ENCODE assay signal across 8 cellular contexts in the genomic region with DNA sequence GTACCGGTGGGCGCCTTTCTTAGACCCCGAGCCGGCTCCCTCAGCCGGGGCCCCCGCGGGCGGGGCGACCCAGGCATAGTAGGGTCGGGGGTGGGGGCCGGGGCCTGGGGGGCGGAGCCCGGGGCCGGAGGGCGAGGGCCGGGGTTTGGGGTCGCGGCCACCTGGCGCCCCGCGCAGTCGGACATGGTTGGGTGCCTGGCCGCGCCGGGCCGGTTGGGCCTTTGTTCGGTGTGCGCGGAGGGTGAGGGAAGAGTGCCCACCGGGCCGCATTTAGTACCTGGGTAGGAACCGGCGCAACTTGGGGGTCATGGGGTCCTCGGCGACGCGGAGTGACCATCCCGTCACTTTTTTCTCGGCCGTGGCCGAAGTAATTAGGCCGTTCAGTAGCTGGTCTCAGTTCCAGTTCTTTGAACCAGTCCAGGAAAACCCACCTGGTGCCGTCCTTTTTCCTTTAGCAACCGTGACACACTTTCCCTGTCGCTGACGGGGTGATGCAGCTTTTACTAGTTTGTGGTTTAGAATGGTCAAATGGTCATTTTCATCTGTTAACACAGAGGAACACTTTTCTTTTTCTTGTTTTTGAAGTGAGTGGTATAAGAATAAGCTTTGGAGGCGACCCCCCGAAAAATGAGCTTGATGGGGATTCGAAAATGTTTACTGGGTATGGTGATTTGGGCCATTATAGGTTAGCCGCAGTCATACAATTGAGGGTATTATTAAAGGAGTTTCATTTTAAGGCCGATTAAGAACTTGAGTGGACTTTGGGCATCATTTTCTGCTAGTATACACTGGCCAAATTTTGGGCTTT. TPM values are rescaled to one million over a fixed set of nuclear protein-coding genes. Genes with fewer than 3 reads are reported as not detected.
DNase-seq lines count a peak whose midpoint lies in the region; ATAC-seq and TF ChIP-seq lines count a peak whose summit lies in the region.

No MANE protein-coding gene starts in this region.

- peak overlapping the region; percentile 95 for H2AFZ ChIP-seq in IMR-90 (replicated peaks; ENCODE audit: low read length, poor library complexity)

- peak overlapping the region; percentile 45; the same call in 2 of the 3 replicates for H2BK15ac ChIP-seq in IMR-90 (ENCODE audit: low read depth, low read length)

- TF ChIP-seq CTCF in IMR-90 (conservative IDR thresholded peaks at IDR 0.05; ENCODE audit: low read depth, low read length) (no peak), ascending aorta (IDR thresholded peaks at IDR 0.05) (no peak)

- peaks cover 7 to 9% of the 10 kb centered on the region in 2 donors for H3K4me1 Mint-ChIP-seq in stimulated activated naive B cell treated with anti-CD40 and anti-IgM and Interleukin-4, amounts not matched to agents 10 μg/mL and 1 μg/mL and 100 μg/mL, for 72 hours

- in situ Hi-C loops in IMR-90 (cut with MboI; ENCODE audit: low sequenced_read_pairs): no loop called here

- no peaks in the 10 kb centered on the region for H3K27me3 Mint-ChIP-seq in stimulated activated naive B cell treated with anti-CD40 and anti-IgM and Interleukin-4, amounts not matched to agents 10 μg/mL and 1 μg/mL and 100 μg/mL, for 72 hours

- H4K91ac ChIP-seq in IMR-90 (ENCODE audit: insufficient read depth, low read depth, low read length): peak overlapping the region; percentile 39; the same call in 1 of the 2 replicates

- peak overlapping the region; percentile 53; the same call in 1 of the 2 replicates for H2AK5ac ChIP-seq in IMR-90 (ENCODE audit: low read depth, low read length)

- H2BK20ac ChIP-seq in IMR-90 (ENCODE audit: low read depth, low read length): no peak overlapping the region

- 0% methylated on average over 14 of the region's 51 CpGs; no CpG with 5 or more reads in 1 of the 2 experiments for WGBS in IMR-90 (ENCODE audit: extremely low coverage in 2 of 2, insufficient read length in 1 of 2), 2 experiments

- DNase-seq in NCI-H1417 (lab: John Stamatoyannopoulos, UW) (peak in 2 of 3 experiments; percentile 51 to 67), NCI-H1417 treated with DMSO at 0.1 percent for 48 hours (lab: John Stamatoyannopoulos, UW) (no peak), IMR-90 (no peak), ascending aorta (ENCODE audit: low spot score in 2 of 2) (no peak), iPS-NIHi7 (ENCODE audit: extremely low spot score) (peak; percentile 29), islet precursor cell (no peak)
- DNase-seq in stimulated activated naive B cell treated with anti-CD40 and anti-IgM and Interleukin-4, amounts not matched to agents 10 μg/mL and 1 μg/mL and 100 μg/mL, for 72 hours: no peak

- H4K5ac ChIP-seq in IMR-90 (ENCODE audit: low read depth, low read length): no peak overlapping the region; the same call in 1 of the 2 replicates

- TF ChIP-seq POLR2A in IMR-90 (IDR thresholded peaks at IDR 0.05; ENCODE audit: low read depth, low read length): no peak

- no peaks in the 10 kb centered on the region; the same call in 1 of the 2 replicates for H3K9me1 ChIP-seq in IMR-90 (ENCODE audit: insufficient read depth, low read length)

- TF ChIP-seq RAD21 in IMR-90 (IDR thresholded peaks at IDR 0.05; ENCODE audit: low read length): no peak

- H3K27ac ChIP-seq in IMR-90 (ENCODE audit: insufficient read depth, low read length) (peak overlapping the region; percentile 77), ascending aorta (peak overlapping the region; percentile 9 to 45)

- H3K4me1 ChIP-seq in IMR-90 (ENCODE audit: control insufficient read depth, insufficient read depth, low read length) (peaks cover 3% of the 10 kb centered on the region), ascending aorta (peaks cover 3 to 11% of the 10 kb centered on the region in 2 donors)

- H3K23ac ChIP-seq in IMR-90 (ENCODE audit: low read depth, low read length): peak overlapping the region; percentile 93

- H3K4me3 Mint-ChIP-seq in stimulated activated naive B cell treated with anti-CD40 and anti-IgM and Interleukin-4, amounts not matched to agents 10 μg/mL and 1 μg/mL and 100 μg/mL, for 72 hours: peak overlapping the region; percentile 94 to 97

- ATAC-seq in IMR-90 (ENCODE audit: low read depth) (peak; percentile 1; the same call in 1 of the 2 replicates), HG03521 (IDR thresholded peaks at IDR 0.05; ENCODE audit: unreplicated experiment) (no peak)
- ATAC-seq in stimulated activated naive B cell treated with anti-CD40 and anti-IgM and Interleukin-4, amounts not matched to agents 10 μg/mL and 1 μg/mL and 100 μg/mL, for 72 hours (replicated peaks): peak; percentile 3 to 4

- H3K56ac ChIP-seq in IMR-90 (ENCODE audit: extremely low read depth, insufficient read depth, low read length): peak overlapping the region; percentile 90

- H2BK120ac ChIP-seq in IMR-90 (ENCODE audit: low read depth, low read length): 0 out of 2 replicates have a peak overlapping the region, but pooled peaks have one; percentile 17

- intact Hi-C loops in IMR-90 (cut with micrococcal nuclease): loop anchor here (1.0 to 10.0 kb wide), 8 partner anchors 131 to 1597 kb away; no protein-coding TSS in a partner anchor
- intact Hi-C loops in ascending aorta (cut with DNase I): loop anchor here (2.0 to 10.0 kb wide), 5 partner anchors 129 to 1337 kb away; partner anchors contain the start of genes CDK20 and SPIN1

- peak overlapping the region; percentile 12 for H3K14ac ChIP-seq in IMR-90 (replicated peaks; ENCODE audit: low read depth, low read length)

- H2AK9ac ChIP-seq in IMR-90 (replicated peaks; ENCODE audit: low read depth, low read length, poor library complexity): peak overlapping the region; percentile 66

- H3K18ac ChIP-seq in IMR-90 (ENCODE audit: low read depth, low read length): no peak overlapping the region

- peak overlapping the region; percentile 66 for H3K4ac ChIP-seq in IMR-90 (ENCODE audit: low read depth, low read length)

- peaks cover 4 to 10% of the 10 kb centered on the region in 2 experiments; a peak in 3 of 4 replicates for H3K79me1 ChIP-seq in IMR-90 (ENCODE audit: low read depth in 1 of 2, low read length in 2 of 2)

- peak overlapping the region; percentile 27 to 66; a peak in 2 of 4 replicates for H4K8ac ChIP-seq in IMR-90 (ENCODE audit: low read depth in 2 of 2, low read length in 2 of 2)

- CTCF ChIA-PET in IMR-90 (lab: Yijun Ruan, JAX): no interaction called here

- peak overlapping the region; percentile 87 for H3K9ac ChIP-seq in IMR-90 (ENCODE audit: low read depth, low read length)

- POLR2A ChIA-PET in IMR-90 (lab: Charles Lee; ENCODE audit: unreplicated experiment): no interaction called here

- peaks cover 22 to 26% of the 10 kb centered on the region in 2 donors for H3K36me3 Mint-ChIP-seq in stimulated activated naive B cell treated with anti-CD40 and anti-IgM and Interleukin-4, amounts not matched to agents 10 μg/mL and 1 μg/mL and 100 μg/mL, for 72 hours

- peak overlapping the region; percentile 57 for H3K4me3 ChIP-seq in IMR-90 (ENCODE audit: insufficient read depth, low read depth, low read length)
- H3K4me3 ChIP-seq in ascending aorta: peak overlapping the region; percentile 69 to 91

- peak overlapping the region; percentile 100 for H3K27ac Mint-ChIP-seq in stimulated activated naive B cell treated with anti-CD40 and anti-IgM and Interleukin-4, amounts not matched to agents 10 μg/mL and 1 μg/mL and 100 μg/mL, for 72 hours

- H3K4me2 ChIP-seq in IMR-90 (ENCODE audit: low read depth, low read length): peak overlapping the region; percentile 100

- BruUV-seq in IMR-90 (replicated peaks; lab: Mats Ljungman, UMichigan): no TSS peak

- dilution Hi-C loops in IMR-90 (cut with HindIII; ENCODE audit: low sequenced_read_pairs, unreplicated experiment): no loop called here

- peak overlapping the region; percentile 86 for H2BK5ac ChIP-seq in IMR-90 (ENCODE audit: low read depth, low read length, poor library complexity, severe bottlenecking)

- no peaks in the 10 kb centered on the region; the same call in 1 of the 2 replicates for H3K36me3 ChIP-seq in IMR-90 (ENCODE audit: control insufficient read depth, insufficient read depth, low read length)
- H3K36me3 ChIP-seq in ascending aorta: no peaks in the 10 kb centered on the region

- H3K9me3 ChIP-seq in IMR-90 (ENCODE audit: control insufficient read depth, insufficient read depth, low read length) (no peaks in the 10 kb centered on the region), ascending aorta (no peaks in the 10 kb centered on the region)

- H3K9me3 Mint-ChIP-seq in stimulated activated naive B cell treated with anti-CD40 and anti-IgM and Interleukin-4, amounts not matched to agents 10 μg/mL and 1 μg/mL and 100 μg/mL, for 72 hours: no peaks in the 10 kb centered on the region

- no peaks in the 10 kb centered on the region for H3K27me3 ChIP-seq in IMR-90 (ENCODE audit: control insufficient read depth, insufficient read depth, low read length)
- no peaks in the 10 kb centered on the region for H3K27me3 ChIP-seq in ascending aorta

- H4K20me1 ChIP-seq in IMR-90 (ENCODE audit: insufficient read depth, low read length): no peaks in the 10 kb centered on the region; the same call in 1 of the 2 replicates

TF ChIP-seq in IMR-90, 13 proteins besides CTCF, POLR2A, EP300 and RAD21:
- TF ChIP-seq CHD1 (IDR thresholded peaks at IDR 0.05; ENCODE audit: low read depth, low read length) (peak; percentile 71; the same call in 1 of the 2 replicates), RCOR1 (IDR thresholded peaks at IDR 0.05; ENCODE audit: insufficient replicate concordance, low read length) (no peak)

RNA-seq across cellular contexts. Expression of gene CKS2, which starts 0.6 kb away (rescaled TPM):
- total RNA-seq in IMR-90 (2012; rRNA removed) (192 and 322 TPM in 2 replicates), ascending aorta (not detected)
- 261 and 325 TPM in 2 replicates for polyA plus RNA-seq in IMR-90 (2012; rRNA removed)
- polyA plus RNA-seq in IMR-90 (2012; cell fraction: cytosol; rRNA removed): 28.4 and 79.6 TPM in 2 replicates
- polyA plus RNA-seq in IMR-90 (2012; cell fraction: nucleus; rRNA removed; ENCODE audit: low replicate concordance): 30.5 and 89.8 TPM in 2 replicates

RNA-seq across cellular contexts. Expression of gene SECISBP2, which starts 6.8 kb away (rescaled TPM):
- total RNA-seq in IMR-90 (2012; rRNA removed) (18.8 and 19.7 TPM in 2 replicates), ascending aorta (27.8 TPM)
- polyA plus RNA-seq in IMR-90 (2012; rRNA removed): 14.4 and 16.4 TPM in 2 replicates
- polyA plus RNA-seq in IMR-90 (2012; cell fraction: cytosol; rRNA removed): 5.2 and 5.9 TPM in 2 replicates
- 28.0 and 65.2 TPM in 2 replicates for polyA plus RNA-seq in IMR-90 (2012; cell fraction: nucleus; rRNA removed; ENCODE audit: low replicate concordance)

Comparison
In these comparisons a context has a peak if more than half of its experiments do, and no peak if none do; other contexts are left out.
1. DNase-seq: peak in NCI-H1417 (2 of 3) and iPS-NIHi7 (single experiment); none in NCI-H1417 treated with DMSO at 0.1 percent for 48 hours (single experiment), IMR-90 (single experiment), ascending aorta (0 of 2), stimulated activated naive B cell treated with anti-CD40 and anti-IgM and Interleukin-4, amounts not matched to agents 10 μg/mL and 1 μg/mL and 100 μg/mL, for 72 hours (single experiment) and islet precursor cell (single experiment).
2. RNA of gene CKS2, which starts 0.6 kb away (total RNA-seq): 192 to 322 TPM in IMR-90; not detected in ascending aorta (single experiment); every median in the first group is over 100 times any median in the second.